In genomic region chr17:78781339-78782304, GRCh38 we compare ENCODE assay signal across 8 cellular contexts. TPM values are rescaled to one million over a fixed set of nuclear protein-coding genes. Genes with fewer than 3 reads are reported as not detected.
DNase-seq lines count a peak whose midpoint lies in the region; ATAC-seq and TF ChIP-seq lines count a peak whose summit lies in the region.

Gene CYTH1, minus strand, starts transcription at chr17:78782273. Its CDS starts 50 bp downstream, at chr17:78782223.

- H3K4me1 Mint-ChIP-seq in CD8-positive, alpha-beta memory T cell: peaks cover 51 to 66% (median 63%) of the 10 kb centered on the region in 3 donors
- H3K4me1 Mint-ChIP-seq in activated T-cell treated with anti-CD3 and anti-CD28 coated beads, Interleukin-2, amount 50 U/mL, for 24 hours (ENCODE audit: low read depth): peaks cover 50% of the 10 kb centered on the region
- H3K4me1 Mint-ChIP-seq in nephron progenitor cell: peaks cover 30% of the 10 kb centered on the region

- no peaks in the 10 kb centered on the region for H3K27me3 ChIP-seq in CD8-positive, alpha-beta memory T cell (ENCODE audit: insufficient read depth, low read length, poor library complexity, severe bottlenecking)
- H3K27me3 ChIP-seq in Karpas-422 (ENCODE audit: low read length) (no peaks in the 10 kb centered on the region), uterus (no peaks in the 10 kb centered on the region)

- CTCF ChIA-PET in CD8-positive, alpha-beta memory T cell (lab: Charles Lee): interaction anchor here (1.1 to 2.9 kb wide), 6 partner anchors 8 to 72 kb away, joined by 3 to 16 read pairs (median 8); no protein-coding TSS in a partner anchor

- no peaks in the 10 kb centered on the region for H3K36me3 ChIP-seq in CD8-positive, alpha-beta memory T cell (ENCODE audit: insufficient read depth, low read length)
- H3K36me3 ChIP-seq in Karpas-422 (ENCODE audit: insufficient read depth, low read length): no peaks in the 10 kb centered on the region
- no peaks in the 10 kb centered on the region for H3K36me3 ChIP-seq in uterus

- ATAC-seq in GM21447 (IDR thresholded peaks at IDR 0.05; ENCODE audit: unreplicated experiment): peak; percentile 14

- H3K4me3 ChIP-seq in CD8-positive, alpha-beta memory T cell (ENCODE audit: low read length): peak within 1 kb of the TSS; percentile 96
- peak within 1 kb of the TSS; percentile 77 for H3K4me3 ChIP-seq in Karpas-422 (ENCODE audit: low read length)
- peak within 1 kb of the TSS; percentile 79 for H3K4me3 ChIP-seq in fibroblast of pulmonary artery (replicated peaks; ENCODE audit: low read depth, low read length)
- peak within 1 kb of the TSS; percentile 86 to 100 for H3K4me3 ChIP-seq in uterus

- peak; percentile 62 to 69 for TF ChIP-seq POLR2A in uterus (IDR thresholded peaks at IDR 0.05)

- peak in 4 of 5 donors; percentile 34 to 64 (median 48) for DNase-seq in CD8-positive, alpha-beta memory T cell
- DNase-seq in Karpas-422: peak; percentile 56
- DNase-seq in activated T-cell treated with anti-CD3 and anti-CD28 coated beads, Interleukin-2, amount 50 U/mL, for 24 hours: peak; percentile 76
- DNase-seq in fibroblast of pulmonary artery (ENCODE audit: low read depth): peak; percentile 27
- peak; percentile 68 for DNase-seq in nephron progenitor cell
- DNase-seq in uterus: peak; percentile 44 to 50
- no peak for DNase-seq in NCI-H446 treated with DMSO at 0.1 percent for 48 hours (lab: John Stamatoyannopoulos, UW)

- POLR2A ChIA-PET in CD8-positive, alpha-beta memory T cell (lab: Charles Lee): interaction anchor here (0.8 to 2.1 kb wide), 4 partner anchors 22 to 509 kb away, joined by 3 to 21 read pairs (median 9); no protein-coding TSS in a partner anchor

- peak within 1 kb of the TSS; percentile 84 for H3K9ac ChIP-seq in Karpas-422 (ENCODE audit: low read length)

- no peaks in the 10 kb centered on the region for H3K9me3 ChIP-seq in CD8-positive, alpha-beta memory T cell (ENCODE audit: low read length)
- H3K9me3 ChIP-seq in Karpas-422 (ENCODE audit: low read length): no peaks in the 10 kb centered on the region
- H3K9me3 ChIP-seq in uterus: no peaks in the 10 kb centered on the region

- no peaks in the 10 kb centered on the region for H3K9me3 Mint-ChIP-seq in CD8-positive, alpha-beta memory T cell
- no peaks in the 10 kb centered on the region for H3K9me3 Mint-ChIP-seq in activated T-cell treated with anti-CD3 and anti-CD28 coated beads, Interleukin-2, amount 50 U/mL, for 24 hours
- H3K9me3 Mint-ChIP-seq in nephron progenitor cell: no peaks in the 10 kb centered on the region

- H3K4me1 ChIP-seq in CD8-positive, alpha-beta memory T cell (ENCODE audit: insufficient read depth, low read length): peaks cover 67% of the 10 kb centered on the region
- H3K4me1 ChIP-seq in Karpas-422 (ENCODE audit: low read length) (peaks cover 15% of the 10 kb centered on the region), uterus (no peaks in the 10 kb centered on the region)

- H3K4me2 ChIP-seq in Karpas-422 (ENCODE audit: low read depth, low read length, poor library complexity, severe bottlenecking): peak within 1 kb of the TSS; percentile 90

- peak within 1 kb of the TSS; percentile 86 for H2AFZ ChIP-seq in Karpas-422 (ENCODE audit: low read length)

- H4K20me1 ChIP-seq in Karpas-422 (ENCODE audit: insufficient read depth, low read depth, low read length): no peaks in the 10 kb centered on the region

- no peaks in the 10 kb centered on the region for H3K9me2 ChIP-seq in Karpas-422 (replicated peaks; ENCODE audit: insufficient read depth, low read length)

- intact Hi-C loops in uterus (cut with DNase I; ENCODE audit: low total_unique reads): no loop called here

- peaks cover 0 to 24% (median 4%) of the 10 kb centered on the region in 3 donors for H3K36me3 Mint-ChIP-seq in CD8-positive, alpha-beta memory T cell
- H3K36me3 Mint-ChIP-seq in activated T-cell treated with anti-CD3 and anti-CD28 coated beads, Interleukin-2, amount 50 U/mL, for 24 hours (ENCODE audit: low read depth): peaks cover 26% of the 10 kb centered on the region
- H3K36me3 Mint-ChIP-seq in nephron progenitor cell (ENCODE audit: low read depth): no peaks in the 10 kb centered on the region

- peak within 1 kb of the TSS; percentile 89 to 99 (median 94) for H3K27ac Mint-ChIP-seq in CD8-positive, alpha-beta memory T cell
- peak within 1 kb of the TSS; percentile 96 for H3K27ac Mint-ChIP-seq in activated T-cell treated with anti-CD3 and anti-CD28 coated beads, Interleukin-2, amount 50 U/mL, for 24 hours
- peak within 1 kb of the TSS; percentile 22 for H3K27ac Mint-ChIP-seq in nephron progenitor cell

- no peaks in the 10 kb centered on the region for H3K79me2 ChIP-seq in Karpas-422 (ENCODE audit: low read length)

- H3K27ac ChIP-seq in CD8-positive, alpha-beta memory T cell (ENCODE audit: low read depth, low read length): peak within 1 kb of the TSS; percentile 84
- H3K27ac ChIP-seq in Karpas-422 (ENCODE audit: low read length) (no peak within 1 kb of the TSS), uterus (peak within 1 kb of the TSS; percentile 88 to 94)

- H3K27me3 Mint-ChIP-seq in CD8-positive, alpha-beta memory T cell: peaks cover 0 to 4% of the 10 kb centered on the region in 2 donors
- no peaks in the 10 kb centered on the region for H3K27me3 Mint-ChIP-seq in activated T-cell treated with anti-CD3 and anti-CD28 coated beads, Interleukin-2, amount 50 U/mL, for 24 hours
- no peaks in the 10 kb centered on the region for H3K27me3 Mint-ChIP-seq in nephron progenitor cell (ENCODE audit: low read depth, poor library complexity)

- TF ChIP-seq CTCF in fibroblast of pulmonary artery (IDR thresholded peaks at IDR 0.05; ENCODE audit: low read length, missing control alignments) (no peak), nephron progenitor cell (IDR thresholded peaks at IDR 0.05) (no peak), uterus (IDR thresholded peaks at IDR 0.05) (no peak)

- H3K4me3 Mint-ChIP-seq in CD8-positive, alpha-beta memory T cell: peak within 1 kb of the TSS; percentile 90 to 95 (median 93)
- H3K4me3 Mint-ChIP-seq in activated T-cell treated with anti-CD3 and anti-CD28 coated beads, Interleukin-2, amount 50 U/mL, for 24 hours: peak within 1 kb of the TSS; percentile 83
- peak within 1 kb of the TSS; percentile 86 for H3K4me3 Mint-ChIP-seq in nephron progenitor cell

RNA-seq across cellular contexts. Expression of gene CYTH1, which starts in this region (rescaled TPM):
- 100 to 1,000 TPM; 115 to 129 TPM for total RNA-seq in CD8-positive, alpha-beta memory T cell
- 279 TPM for polyA plus RNA-seq in CD8-positive, alpha-beta memory T cell
- total RNA-seq in Karpas-422 (2014; rRNA removed; shearing (Covaris generic); ENCODE audit: low replicate concordance): 9.6 and 15.8 TPM in 2 replicates
- 10 to 100 TPM in 3 of 4 donors, 1 to 10 TPM in 1; 6.2 to 56.1 (median 44.3) TPM for total RNA-seq in uterus

Comparison
In these comparisons a context has a peak if more than half of its experiments do, and no peak if none do; other contexts are left out.
1. H3K27ac Mint-ChIP-seq: peak in every context shown above with its lines; median percentile 96 in activated T-cell treated with anti-CD3 and anti-CD28 coated beads, Interleukin-2, amount 50 U/mL, for 24 hours; 94 in CD8-positive, alpha-beta memory T cell; 22 in nephron progenitor cell.